In genomic region chr11:73178092-73178539, GRCh38 we compare ENCODE assay signal across 8 cellular contexts. TPM values are rescaled to one million over a fixed set of nuclear protein-coding genes. Genes with fewer than 3 reads are reported as not detected.
A peak's percentile ranks its signal among the peaks of the same experiment; 100 is the strongest.
DNase-seq lines count a peak whose midpoint lies in the region; ATAC-seq and TF ChIP-seq lines count a peak whose summit lies in the region.

No MANE protein-coding gene starts in this region.

- CTCF ChIA-PET in AG04449 (lab: Yijun Ruan, JAX), result interaction anchor here (0.6 to 7.4 kb wide), 62 partner anchors 9 to 707 kb away, joined by 3 to 324 read pairs (median 4); partner anchors contain the start of genes ATG16L2 and FCHSD2

- H3K27me3 Mint-ChIP-seq in natural killer cell treated with Interleukin-12 subunit alpha and Interleukin-12 subunit beta and Interleukin-15 and Interleukin-18, amount 100 ng/mL, for 72 hours, result peaks cover 4 to 7% of the 10 kb centered on the region in 2 donors

- H3K9me3 Mint-ChIP-seq in natural killer cell treated with Interleukin-12 subunit alpha and Interleukin-12 subunit beta and Interleukin-15 and Interleukin-18, amount 100 ng/mL, for 72 hours, result no peaks in the 10 kb centered on the region
- H3K9me3 Mint-ChIP-seq in stimulated activated effector memory CD8-positive, alpha-beta T cell treated with anti-CD3 and anti-CD28 coated beads, Interleukin-12 subunit alpha, Interleukin-12 subunit beta, amount 100 ng/mL, for 72 hours, result no peaks in the 10 kb centered on the region

- H3K9me3 ChIP-seq in OCI-LY1 (ENCODE audit: low read length), result no peaks in the 10 kb centered on the region
- no peaks in the 10 kb centered on the region for H3K9me3 ChIP-seq in esophagus muscularis mucosa

- no peaks in the 10 kb centered on the region for H4K20me1 ChIP-seq in OCI-LY1 (ENCODE audit: insufficient read depth, low read length)

- ATAC-seq in GM18511 (IDR thresholded peaks at IDR 0.05; ENCODE audit: unreplicated experiment) (peak; percentile 76), HG03469 (IDR thresholded peaks at IDR 0.05; ENCODE audit: unreplicated experiment) (peak; percentile 65)
- ATAC-seq in natural killer cell treated with Interleukin-12 subunit alpha and Interleukin-12 subunit beta and Interleukin-15 and Interleukin-18, amount 100 ng/mL, for 72 hours, result peak; percentile 92 to 94
- peak; percentile 95 for ATAC-seq in stimulated activated effector memory CD8-positive, alpha-beta T cell treated with anti-CD3 and anti-CD28 coated beads, Interleukin-12 subunit alpha, Interleukin-12 subunit beta, amount 100 ng/mL, for 72 hours

- DNase-seq in AG04449 (ENCODE audit: low read depth, low spot score), result peak; percentile 36
- peak; percentile 70 for DNase-seq in activated T-cell treated with anti-CD3 and anti-CD28 coated beads for 24 hours (ENCODE audit: low read depth)
- peak; percentile 95 for DNase-seq in esophagus muscularis mucosa (ENCODE audit: extremely low spot score)
- DNase-seq in natural killer cell treated with Interleukin-12 subunit alpha and Interleukin-12 subunit beta and Interleukin-15 and Interleukin-18, amount 100 ng/mL, for 72 hours (ENCODE audit: low spot score), result peak; percentile 83
- DNase-seq in stimulated activated effector memory CD8-positive, alpha-beta T cell treated with anti-CD3 and anti-CD28 coated beads, Interleukin-12 subunit alpha, Interleukin-12 subunit beta, amount 100 ng/mL, for 72 hours (ENCODE audit: low spot score in 2 of 2), result peak; percentile 61 to 87

- no peak overlapping the region for H2AFZ ChIP-seq in OCI-LY1 (ENCODE audit: low read length)

- H3K27ac ChIP-seq in OCI-LY1 (ENCODE audit: low read depth, low read length, poor library complexity, severe bottlenecking), result peak overlapping the region; percentile 59
- H3K27ac ChIP-seq in esophagus muscularis mucosa (replicated peaks in 1 of 4), result peak overlapping the region; percentile 51 to 75 (median 65)

- H3K36me3 ChIP-seq in OCI-LY1 (ENCODE audit: insufficient read depth, low read length) (no peaks in the 10 kb centered on the region), esophagus muscularis mucosa (no peaks in the 10 kb centered on the region)

- H3K9ac ChIP-seq in OCI-LY1 (ENCODE audit: low read length), result peak overlapping the region; percentile 41; the same call in 1 of the 2 replicates

- POLR2A ChIA-PET in AG04449 (lab: Yijun Ruan, JAX), result interaction anchor here (0.5 to 0.6 kb wide), 4 partner anchors 8 to 346 kb away, joined by 3 read pairs; no protein-coding TSS in a partner anchor

- peaks cover 26% of the 10 kb centered on the region for H3K4me1 ChIP-seq in OCI-LY1 (ENCODE audit: insufficient read depth, low read length, severe bottlenecking)
- H3K4me1 ChIP-seq in esophagus muscularis mucosa, result peaks cover 25 to 50% (median 31%) of the 10 kb centered on the region in 4 donors

- WGBS in esophagus muscularis mucosa, result 28% methylated on average over 9 of the region's 9 CpGs

- no peaks in the 10 kb centered on the region for H3F3A ChIP-seq in OCI-LY1 (ENCODE audit: insufficient read depth, low read length)

- intact Hi-C loops in esophagus muscularis mucosa (cut with DNase I), result loop anchor here (1.0 to 10.0 kb wide), 3 partner anchors 256 to 453 kb away; no protein-coding TSS in a partner anchor

- no peaks in the 10 kb centered on the region for H3K9me2 ChIP-seq in OCI-LY1 (ENCODE audit: low read depth, low read length)

- H3K4me3 ChIP-seq in AG04449 (ENCODE audit: low read depth, low read length) (no peak overlapping the region), OCI-LY1 (ENCODE audit: low read depth, low read length, poor library complexity, severe bottlenecking) (no peak overlapping the region), esophagus muscularis mucosa (peak overlapping the region in 1 of 4 donors; percentile 23)

- no peaks in the 10 kb centered on the region for H3K36me3 Mint-ChIP-seq in natural killer cell treated with Interleukin-12 subunit alpha and Interleukin-12 subunit beta and Interleukin-15 and Interleukin-18, amount 100 ng/mL, for 72 hours
- no peaks in the 10 kb centered on the region for H3K36me3 Mint-ChIP-seq in stimulated activated effector memory CD8-positive, alpha-beta T cell treated with anti-CD3 and anti-CD28 coated beads, Interleukin-12 subunit alpha, Interleukin-12 subunit beta, amount 100 ng/mL, for 72 hours

- peak; percentile 85 for TF ChIP-seq CTCF in AG04449 (IDR thresholded peaks at IDR 0.05; ENCODE audit: insufficient read depth, low read length, missing control alignments)
- peak; percentile 93 for TF ChIP-seq CTCF in OCI-LY1 (IDR thresholded peaks at IDR 0.05; ENCODE audit: low read length)
- TF ChIP-seq CTCF in esophagus muscularis mucosa (IDR thresholded peaks at IDR 0.05), result peak; percentile 76 to 89 (median 82)

- H3K79me2 ChIP-seq in OCI-LY1 (ENCODE audit: insufficient read depth, low read length), result no peaks in the 10 kb centered on the region

- H3K27ac Mint-ChIP-seq in natural killer cell treated with Interleukin-12 subunit alpha and Interleukin-12 subunit beta and Interleukin-15 and Interleukin-18, amount 100 ng/mL, for 72 hours, result peak overlapping the region in 1 of 2 donors; percentile 84
- no peak overlapping the region for H3K27ac Mint-ChIP-seq in stimulated activated effector memory CD8-positive, alpha-beta T cell treated with anti-CD3 and anti-CD28 coated beads, Interleukin-12 subunit alpha, Interleukin-12 subunit beta, amount 100 ng/mL, for 72 hours

- TF ChIP-seq EP300 in esophagus muscularis mucosa (IDR thresholded peaks at IDR 0.05), result no peak

- peaks cover 11 to 16% of the 10 kb centered on the region in 2 donors for H3K4me1 Mint-ChIP-seq in natural killer cell treated with Interleukin-12 subunit alpha and Interleukin-12 subunit beta and Interleukin-15 and Interleukin-18, amount 100 ng/mL, for 72 hours (ENCODE audit: low read depth in 2 of 2)
- peaks cover 10% of the 10 kb centered on the region for H3K4me1 Mint-ChIP-seq in stimulated activated effector memory CD8-positive, alpha-beta T cell treated with anti-CD3 and anti-CD28 coated beads, Interleukin-12 subunit alpha, Interleukin-12 subunit beta, amount 100 ng/mL, for 72 hours

- peak overlapping the region; percentile 26; the same call in 1 of the 2 replicates for H3K4me2 ChIP-seq in OCI-LY1 (ENCODE audit: low read length)

- H3K4me3 Mint-ChIP-seq in natural killer cell treated with Interleukin-12 subunit alpha and Interleukin-12 subunit beta and Interleukin-15 and Interleukin-18, amount 100 ng/mL, for 72 hours, result no peak overlapping the region
- no peak overlapping the region for H3K4me3 Mint-ChIP-seq in stimulated activated effector memory CD8-positive, alpha-beta T cell treated with anti-CD3 and anti-CD28 coated beads, Interleukin-12 subunit alpha, Interleukin-12 subunit beta, amount 100 ng/mL, for 72 hours

- TF ChIP-seq POLR2A in esophagus muscularis mucosa (IDR thresholded peaks at IDR 0.05; ENCODE audit: low read depth), result no peak

- H3K27me3 ChIP-seq in OCI-LY1 (ENCODE audit: insufficient read depth, low read length), result no peaks in the 10 kb centered on the region; the same call in 1 of the 2 replicates
- H3K27me3 ChIP-seq in esophagus muscularis mucosa, result no peaks in the 10 kb centered on the region

RNA-seq across cellular contexts. Expression of gene FCHSD2, which starts 36.0 kb away (rescaled TPM):
- total RNA-seq in esophagus muscularis mucosa, result 10 to 100 TPM; 20.4 to 42.4 (median 26.4) TPM
- total RNA-seq in natural killer cell treated with Interleukin-12 subunit alpha and Interleukin-12 subunit beta and Interleukin-15 and Interleukin-18, amount 100 ng/mL, for 72 hours, result 10 to 100 TPM; 58.8 to 77.3 TPM

RNA-seq across cellular contexts. Expression of gene P2RY2, which starts 40.0 kb away (rescaled TPM):
- under 1 TPM in 3 of 4 donors, not detected in 1; 0.32 to 0.83 (median 0.52) TPM for total RNA-seq in esophagus muscularis mucosa
- total RNA-seq in natural killer cell treated with Interleukin-12 subunit alpha and Interleukin-12 subunit beta and Interleukin-15 and Interleukin-18, amount 100 ng/mL, for 72 hours, result under 1 TPM in 1 of 2 donors, not detected in 1; 0.20 TPM

Comparison
In these comparisons a context has a peak if more than half of its experiments do, and no peak if none do; other contexts are left out.
1. DNase-seq: peak in every context shown above with its lines; median percentile 95 in esophagus muscularis mucosa; 83 in natural killer cell treated with Interleukin-12 subunit alpha and Interleukin-12 subunit beta and Interleukin-15 and Interleukin-18, amount 100 ng/mL, for 72 hours; 74 in stimulated activated effector memory CD8-positive, alpha-beta T cell treated with anti-CD3 and anti-CD28 coated beads, Interleukin-12 subunit alpha, Interleukin-12 subunit beta, amount 100 ng/mL, for 72 hours; 70 in activated T-cell treated with anti-CD3 and anti-CD28 coated beads for 24 hours; 36 in AG04449.